Comparison of ENCODE assay signal across 31 cellular contexts in genomic region chr4:3854661-3855060, GRCh38.
"Had no signal": no experiment of that assay in that cellular context is flagged by ENCODE, and none has a peak within 500 bp of the region (broad histone marks: within the 10 kb centered on the region; RNA-seq: fewer than 3 reads in every experiment).

No MANE protein-coding gene starts in this region.

- H3K27ac ChIP-seq: ascending aorta, cardiac muscle cell, VCaP had no signal

- H3K27me3 ChIP-seq: ascending aorta had no signal

- H3K4me3 ChIP-seq: ascending aorta, cardiac muscle cell had no signal

- ATAC-seq: activated CD8-positive, alpha-beta T cell treated with anti-CD3 and anti-CD28 coated beads for 36 hours; activated naive CD8-positive, alpha-beta T cell treated with anti-CD3 and anti-CD28 coated beads, Interleukin-2, amount 50 U/mL, for 24 hours; activated T-cell treated with anti-CD3 and anti-CD28 coated beads, Interleukin-2, amount 50 U/mL, for 4 hours; activated T-cell treated with anti-CD3 and anti-CD28 coated beads, Interleukin-2, amount 50 U/mL, for 72 hours; activated T-helper 17 cell treated with anti-CD3 and anti-CD28 coated beads, Interleukin-2, amount 50 U/mL, for 72 hours had no signal

- H3K4me1 ChIP-seq: ascending aorta had no signal

- FAIRE-seq: bronchial epithelial cell, TTC549 had no signal

- H3K36me3 ChIP-seq: ascending aorta, cardiac muscle cell had no signal

- DNase-seq: activated B cell treated with CpG ODN at 0.5 μM for 24 hours; activated CD4-positive, alpha-beta memory T cell treated with anti-CD3 and anti-CD28 coated beads for 36 hours; activated CD4-positive, alpha-beta T cell treated with anti-CD3 and anti-CD28 coated beads for 4 hours; activated CD4-positive, alpha-beta T cell treated with anti-CD3 and anti-CD28 coated beads, Interleukin-2, amount 10 ng/mL, durations not matched to agents 24 days and 14 days; activated CD4-positive, alpha-beta T cell treated with anti-CD3 and anti-CD28 coated beads, Interleukin-2, amount 50 U/mL, for 1 hour; activated CD4-positive, alpha-beta T cell treated with anti-CD3 and anti-CD28 coated beads, Interleukin-2, amount 50 U/mL, for 4 hours; activated CD4-positive, CD25-positive, alpha-beta regulatory T cell treated with anti-CD3 and anti-CD28 coated beads, Interleukin-2, amount 50 U/mL, for 72 hours; activated CD8-positive, alpha-beta memory T cell treated with anti-CD3 and anti-CD28 coated beads, Interleukin-2, amount 50 U/mL, for 4 hours; activated CD8-positive, alpha-beta T cell treated with anti-CD3 and anti-CD28 coated beads for 36 hours; activated effector memory CD4-positive, alpha-beta T cell treated with anti-CD3 and anti-CD28 coated beads, Interleukin-2, amount 50 U/mL, for 16 hours; activated naive CD4-positive, alpha-beta T cell treated with anti-CD3 and anti-CD28 coated beads, Interleukin-2, amount 10 ng/mL, durations not matched to agents 7 days and 5 days; activated naive CD4-positive, alpha-beta T cell treated with Interleukin-2 at 50 U/mL for 16 hours; activated naive CD8-positive, alpha-beta T cell treated with anti-CD3 and anti-CD28 coated beads, Interleukin-2, amount 10 ng/mL, durations not matched to agents 7 days and 5 days; activated naive CD8-positive, alpha-beta T cell treated with anti-CD3 and anti-CD28 coated beads, Interleukin-2, amount 50 U/mL, for 24 hours; activated T-cell treated with anti-CD3 and anti-CD28 coated beads for 4 hours; activated T-cell treated with anti-CD3 and anti-CD28 coated beads, Interleukin-2, amount 50 U/mL, for 1 hour; activated T-cell treated with anti-CD3 and anti-CD28 coated beads, Interleukin-2, amount 50 U/mL, for 4 hours; activated T-cell treated with anti-CD3 and anti-CD28 coated beads, Interleukin-2, amount 50 U/mL, for 72 hours; amygdala; anterior cingulate cortex; caudate nucleus; cerebellar nuclear complex; T-helper 1 cell; T-helper 2 cell; T-helper 9 cell had no signal
